Comparison of ENCODE assay signal across 9 cellular contexts in genomic region chr13:33125821-33126570, GRCh38.
A peak's percentile ranks its signal among the peaks of the same experiment; 100 is the strongest.
DNase-seq lines count a peak whose midpoint lies in the region; ATAC-seq and TF ChIP-seq lines count a peak whose summit lies in the region.
"Had no signal": no experiment of that assay in that cellular context is flagged by ENCODE, and none has a peak within 500 bp of the region (broad histone marks: within the 10 kb centered on the region; RNA-seq: fewer than 3 reads in every experiment).

No MANE protein-coding gene starts in this region.

- H3K27ac ChIP-seq in PC-9 (peak overlapping the region; percentile 95), ovary (peak overlapping the region in 1 of 2 donors; percentile 55)

- H3K27me3 ChIP-seq in PC-9 (ENCODE audit: insufficient read depth, low read depth) (no peaks in the 10 kb centered on the region), ovary (no peaks in the 10 kb centered on the region)

- H3K4me1 ChIP-seq in PC-9 (replicated peaks; ENCODE audit: insufficient read depth) (peaks cover 64% of the 10 kb centered on the region), ovary (ENCODE audit: insufficient read depth) (peaks cover 13% of the 10 kb centered on the region)

- no peaks in the 10 kb centered on the region for H3K9me2 ChIP-seq in PC-9 (ENCODE audit: insufficient read depth)

- 8 to 19% (median 9%) methylated on average over 10 of the region's 10 CpGs for WGBS in ovary, 3 donors

- POLR2A ChIA-PET in PC-9 (lab: Charles Lee; ENCODE audit: unreplicated experiment) = interaction anchor here (0.5 to 0.8 kb wide), 5 partner anchors 27 to 466 kb away, joined by 3 read pairs; no protein-coding TSS in a partner anchor

- no peaks in the 10 kb centered on the region; the same call in 1 of the 2 replicates for H3K79me2 ChIP-seq in PC-9 (ENCODE audit: low read depth)

- H3K36me3 ChIP-seq in PC-9 (ENCODE audit: low read depth) = peaks cover 26% of the 10 kb centered on the region; the same call in 1 of the 2 replicates
- no peaks in the 10 kb centered on the region for H3K36me3 ChIP-seq in ovary

- H3F3A ChIP-seq in PC-9 (ENCODE audit: insufficient read depth, low read depth) = peaks cover 36% of the 10 kb centered on the region

- intact Hi-C loops in PC-9 (cut with micrococcal nuclease; ENCODE audit: unreplicated experiment) (loop anchor here (1.0 kb wide), 2 partner anchors 26 to 92 kb away; no protein-coding TSS in a partner anchor), ovary (cut with DNase I) (loop anchor here in 1 of 4 donors (10.0 kb wide), 1 partner anchor 409 kb away; no protein-coding TSS in a partner anchor)

- CTCF ChIA-PET in PC-9 (lab: Charles Lee) = no interaction called here

- ATAC-seq in activated CD4-positive, CD25-positive, alpha-beta regulatory T cell treated with anti-CD3 and anti-CD28 coated beads, Interleukin-2, amount 50 U/mL, for 24 hours = no peak
- no peak for ATAC-seq in GM21528 (IDR thresholded peaks at IDR 0.05; ENCODE audit: low FRiP score, unreplicated experiment)
- ATAC-seq in HG02938 (IDR thresholded peaks at IDR 0.05; ENCODE audit: unreplicated experiment) = no peak

- TF ChIP-seq POLR2A in ovary (IDR thresholded peaks at IDR 0.05) = no peak

- TF ChIP-seq CTCF in PC-9 (conservative IDR thresholded peaks at IDR 0.05) = no peak
- TF ChIP-seq CTCF in fibroblast of the aortic adventitia (IDR thresholded peaks at IDR 0.05; ENCODE audit: insufficient read depth, low read length) = no peak
- no peak for TF ChIP-seq CTCF in ovary (IDR thresholded peaks at IDR 0.05)

- peak overlapping the region; percentile 26; the same call in 1 of the 2 replicates for H3K4me3 ChIP-seq in PC-9
- no peak overlapping the region for H3K4me3 ChIP-seq in fibroblast of the aortic adventitia (ENCODE audit: low read depth, low read length)
- H3K4me3 ChIP-seq in ovary = no peak overlapping the region

- peak overlapping the region; percentile 49; the same call in 1 of the 2 replicates for H2AFZ ChIP-seq in PC-9

- TF ChIP-seq EP300 in ovary (IDR thresholded peaks at IDR 0.05) = no peak

- H3K4me2 ChIP-seq in PC-9 = peak overlapping the region; percentile 77

- no TSS peak for BruUV-seq in PC-9 (replicated peaks; lab: Mats Ljungman, UMichigan)

- no peaks in the 10 kb centered on the region for H4K20me1 ChIP-seq in PC-9 (ENCODE audit: insufficient read depth)

- no peaks in the 10 kb centered on the region for H3K9me3 ChIP-seq in PC-9 (ENCODE audit: insufficient read depth, low read depth)
- H3K9me3 ChIP-seq in ovary = no peaks in the 10 kb centered on the region

- DNase-seq in DMS 273 (lab: John Stamatoyannopoulos, UW; ENCODE audit: unreplicated experiment) (peak; percentile 67), PC-9 (peak; percentile 73 to 98), fibroblast of the aortic adventitia (ENCODE audit: low read depth) (peak; percentile 95), ovary (peak; percentile 59 to 77 (median 73)), germinal center (ENCODE audit: low spot score) (no peak)
- DNase-seq: activated CD4-positive, alpha-beta T cell treated with anti-CD3 and anti-CD28 coated beads, Interleukin-2, amount 50 U/mL, for 48 hours had no signal
